14 cellular contexts compared by ENCODE assay signal in the genomic region with DNA sequence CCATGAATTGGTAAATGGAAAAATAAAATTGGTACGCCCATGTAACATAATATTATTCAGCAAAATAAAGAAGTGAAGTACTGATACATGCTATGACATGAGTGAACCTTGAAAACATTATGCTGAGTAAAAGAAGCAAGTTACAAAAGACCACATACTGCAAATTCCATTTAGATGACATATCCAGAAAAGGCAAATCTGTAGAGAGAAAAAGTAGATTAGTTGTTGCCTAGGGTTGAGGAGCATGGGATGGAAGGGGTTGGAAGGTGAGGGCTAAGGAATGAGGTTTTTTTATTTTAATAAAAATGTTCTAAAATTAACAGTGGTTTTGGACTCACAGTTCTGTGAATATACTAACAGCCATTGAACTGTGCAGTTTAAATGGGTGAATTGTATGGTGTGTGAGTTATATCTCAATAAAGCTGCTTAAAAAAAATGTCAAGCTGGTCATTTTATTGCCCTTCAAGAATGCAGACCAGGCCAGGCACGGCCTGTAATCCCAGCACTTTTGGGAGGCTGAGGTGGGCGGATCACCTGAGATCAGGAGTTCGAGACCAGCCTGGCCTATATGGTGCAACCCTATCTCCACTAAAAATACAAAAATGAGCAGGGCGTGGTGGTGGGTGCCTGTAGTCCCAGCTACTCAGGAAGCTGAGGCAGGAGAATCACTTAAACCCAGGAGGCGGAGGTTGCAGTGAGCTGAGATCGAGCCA. TPM values are rescaled to one million over a fixed set of nuclear protein-coding genes. Genes with fewer than 3 reads are reported as not detected.
DNase-seq lines count a peak whose midpoint lies in the region; ATAC-seq, FAIRE-seq and TF ChIP-seq lines count a peak whose summit lies in the region.
"Had no signal": no experiment of that assay in that cellular context is flagged by ENCODE, and none has a peak within 500 bp of the region (broad histone marks: within the 10 kb centered on the region; RNA-seq: fewer than 3 reads in every experiment).

No MANE protein-coding gene starts in this region.

- no peak for TF ChIP-seq POLR2A in GM12878 (IDR thresholded peaks at IDR 0.05; ENCODE audit: low read depth, low read length)

- intact Hi-C loops in GM12878 (cut with micrococcal nuclease; ENCODE audit: unreplicated experiment) = loop anchor here (2.0 kb wide), 1 partner anchor 88 kb away; no protein-coding TSS in a partner anchor

- H4K20me1 ChIP-seq in GM12878 (ENCODE audit: control insufficient read depth, insufficient read depth) = no peaks in the 10 kb centered on the region
- H4K20me1 ChIP-seq: BLaER1 treated with 17β-estradiol and CSF1 and Interleukin-3, amounts not matched to agents 10 nM and 100 nM had no signal

- no peaks in the 10 kb centered on the region for H3K36me3 ChIP-seq in GM12878 (ENCODE audit: control insufficient read depth in 2 of 2, insufficient read depth in 2 of 2, low read length in 1 of 2)
- H3K36me3 ChIP-seq: BLaER1 treated with 17β-estradiol and CSF1 and Interleukin-3, amounts not matched to agents 10 nM and 100 nM; pancreas; thyroid gland had no signal

- no peak overlapping the region for H3K27ac Mint-ChIP-seq in endothelial cell (ENCODE audit: unreplicated experiment)
- H3K27ac Mint-ChIP-seq: activated CD4-positive, alpha-beta T cell treated with anti-CD3 and anti-CD28 coated beads for 36 hours; activated naive CD4-positive, alpha-beta T cell treated with anti-CD3 and anti-CD28 coated beads, Interleukin-2, amount 50 U/mL, for 72 hours had no signal

- no peak overlapping the region for H2AFZ ChIP-seq in GM12878 (ENCODE audit: control insufficient read depth, low read depth, low read length)

- POLR2A ChIA-PET in GM12878 (lab: Charles Lee) = interaction anchor here (1.0 to 1.3 kb wide), 2 partner anchors 88 to 439 kb away, joined by 3 to 11 read pairs; partner anchors contain the start of gene SENP5

- in situ Hi-C loops in ACHN (cut with HindIII; ENCODE audit: low pct_ligation_motif_present, low pct_unique_long_range_greater_than_20kb, low sequenced_read_pairs) = no loop called here
- in situ Hi-C loops in GM12878 (cut with MboI) = no loop called here
- in situ Hi-C loops in KBM-7 (cut with MboI; ENCODE audit: low pct_unique_long_range_greater_than_20kb, low sequenced_read_pairs) = no loop called here

- CTCF ChIA-PET in GM12878 (lab: Yijun Ruan, JAX) = interaction anchor here (1.0 kb wide), 1 partner anchor 30 kb away, joined by 4 read pairs; no protein-coding TSS in a partner anchor

- TF ChIP-seq RAD21 in GM12878 (IDR thresholded peaks at IDR 0.05; ENCODE audit: insufficient read depth, low read depth, low read length) = no peak

- H3K9me3 Mint-ChIP-seq in endothelial cell (ENCODE audit: unreplicated experiment) = no peaks in the 10 kb centered on the region
- H3K9me3 Mint-ChIP-seq: activated naive CD4-positive, alpha-beta T cell treated with anti-CD3 and anti-CD28 coated beads, Interleukin-2, amount 50 U/mL, for 72 hours had no signal

- no peak overlapping the region for H3K9ac ChIP-seq in GM12878 (ENCODE audit: control insufficient read depth, insufficient read depth, low read length)
- H3K9ac ChIP-seq: BLaER1 treated with 17β-estradiol and CSF1 and Interleukin-3, amounts not matched to agents 10 nM and 100 nM had no signal

- RAD21 ChIA-PET in GM12878 (lab: Charles Lee; ENCODE audit: unreplicated experiment) = interaction anchor here (0.5 to 2.2 kb wide), 4 partner anchors 49 to 196 kb away, joined by 3 to 8 read pairs (median 4); no protein-coding TSS in a partner anchor

- H3K4me2 ChIP-seq in GM12878 (ENCODE audit: control insufficient read depth, insufficient read depth) = 0 out of 2 replicates have a peak overlapping the region, but pooled peaks have one; percentile 15
- H3K4me2 ChIP-seq: BLaER1 treated with 17β-estradiol and CSF1 and Interleukin-3, amounts not matched to agents 10 nM and 100 nM had no signal

- WGBS in GM12878 (ENCODE audit: insufficient coverage, insufficient replicate concordance, low lambda C conversion rate, missing lambda C conversion rate) = 71% methylated on average over 7 of the region's 7 CpGs

- SMC1A ChIA-PET in GM12878 (lab: Charles Lee; ENCODE audit: uncharacterized antibody, unreplicated experiment) = interaction anchor here (1.3 to 1.7 kb wide), 2 partner anchors 11 to 50 kb away, joined by 4 to 5 read pairs; no protein-coding TSS in a partner anchor

- no peak for FAIRE-seq in GM12878 (lab: Jason Lieb, UNC)
- FAIRE-seq: pancreas had no signal

- no peak overlapping the region for H3K27ac ChIP-seq in GM12878 (ENCODE audit: control insufficient read depth, insufficient read depth)
- H3K27ac ChIP-seq: BLaER1 treated with 17β-estradiol and CSF1 and Interleukin-3, amounts not matched to agents 10 nM and 100 nM; pancreas; thyroid gland had no signal

- ATAC-seq in GM12878 (no peak), GM21515 (IDR thresholded peaks at IDR 0.05; ENCODE audit: unreplicated experiment) (no peak), GM21717 (IDR thresholded peaks at IDR 0.05; ENCODE audit: unreplicated experiment) (no peak)

- H3K4me3 ChIP-seq in GM12878 = no peak overlapping the region
- H3K4me3 ChIP-seq: BLaER1 treated with 17β-estradiol and CSF1 and Interleukin-3, amounts not matched to agents 10 nM and 100 nM; pancreas; thyroid gland had no signal

- no peaks in the 10 kb centered on the region; a peak in 2 of 4 replicates for H3K27me3 ChIP-seq in GM12878 (replicated peaks in 1 of 2; ENCODE audit: control insufficient read depth in 2 of 2, insufficient read depth in 2 of 2, low read length in 1 of 2)
- H3K27me3 ChIP-seq: BLaER1 treated with 17β-estradiol and CSF1 and Interleukin-3, amounts not matched to agents 10 nM and 100 nM; pancreas; thyroid gland had no signal

- no peaks in the 10 kb centered on the region for H3K79me2 ChIP-seq in GM12878 (ENCODE audit: control insufficient read depth, insufficient read depth, low read length)

- H3K4me1 ChIP-seq in GM12878 (ENCODE audit: control insufficient read depth, insufficient read depth, low read length) = peaks cover 19% of the 10 kb centered on the region

- no TSS peak for BruUV-seq in GM12878 (replicated peaks; lab: Mats Ljungman, UMichigan)

- H3K4me3 Mint-ChIP-seq in endothelial cell (ENCODE audit: unreplicated experiment) = no peak overlapping the region
- H3K4me3 Mint-ChIP-seq: activated CD4-positive, alpha-beta T cell treated with anti-CD3 and anti-CD28 coated beads for 36 hours had no signal

- H3K4me1 Mint-ChIP-seq in endothelial cell (ENCODE audit: unreplicated experiment) = peaks cover 11% of the 10 kb centered on the region

- peak; percentile 87 for DNase-seq in ACHN
- DNase-seq in HT1080 (ENCODE audit: low read depth) = peak; percentile 91
- DNase-seq in GM12878 (ENCODE audit: low read depth, low spot score) = no peak
- DNase-seq in islet precursor cell = peak; percentile 58
- DNase-seq in endothelial cell (ENCODE audit: low spot score) = no peak
- no peak for DNase-seq in KBM-7
- DNase-seq: NCI-H2081 treated with DMSO at 0.1 percent for 48 hours, pancreas, thyroid gland had no signal

- TF ChIP-seq CTCF in GM12878 (IDR thresholded peaks at IDR 0.05 in 2 of 3, conservative IDR thresholded peaks at IDR 0.05 in 1 of 3; ENCODE audit: control insufficient read depth in 2 of 3, extremely low read depth in 1 of 3, insufficient read depth in 1 of 3, low read depth in 3 of 3, low read length in 3 of 3) (no peak), endothelial cell (IDR thresholded peaks at IDR 0.05; ENCODE audit: unreplicated experiment) (no peak)

- H3K27me3 Mint-ChIP-seq in endothelial cell (ENCODE audit: unreplicated experiment) = peaks cover 2% of the 10 kb centered on the region

- no peaks in the 10 kb centered on the region for H3K9me3 ChIP-seq in GM12878 (replicated peaks; ENCODE audit: control insufficient read depth, insufficient read depth, low read length)
- H3K9me3 ChIP-seq: BLaER1 treated with 17β-estradiol and CSF1 and Interleukin-3, amounts not matched to agents 10 nM and 100 nM; pancreas; thyroid gland had no signal

- no peak for TF ChIP-seq EP300 in GM12878 (IDR thresholded peaks at IDR 0.05; ENCODE audit: borderline replicate concordance in 1 of 2, control insufficient read depth in 1 of 2, low read depth in 2 of 2, low read length in 2 of 2)

- no peaks in the 10 kb centered on the region for H3K36me3 Mint-ChIP-seq in endothelial cell (ENCODE audit: low read depth, unreplicated experiment)
- H3K36me3 Mint-ChIP-seq: activated naive CD4-positive, alpha-beta T cell treated with anti-CD3 and anti-CD28 coated beads, Interleukin-2, amount 50 U/mL, for 72 hours had no signal

TF ChIP-seq in GM12878, 131 proteins besides CTCF, POLR2A, EP300 and RAD21:
- TF ChIP-seq NRF1 (conservative IDR thresholded peaks at IDR 0.05; ENCODE audit: low read depth, low read length) (no peak), RFX5 (IDR thresholded peaks at IDR 0.05; ENCODE audit: low read depth, low read length) (no peak), CHD2 (IDR thresholded peaks at IDR 0.05; ENCODE audit: borderline replicate concordance, low read depth, low read length) (no peak), SUPT20H (IDR thresholded peaks at IDR 0.05; ENCODE audit: borderline replicate concordance, control insufficient read depth, low read depth, low read length) (no peak), ZSCAN29 (IDR thresholded peaks at IDR 0.05) (no peak), FOXM1 (IDR thresholded peaks at IDR 0.05; ENCODE audit: low read depth, low read length) (no peak)
TF ChIP-seq in GM12878: peak in this region for 0.

RNA-seq across cellular contexts. Expression of gene DLG1, which starts 8.1 kb away (rescaled TPM):
- 36.3 and 55.2 TPM in 2 replicates for total RNA-seq in HT1080 (2014; rRNA removed; shearing (Covaris generic))
- 86.7 and 110 TPM in 2 replicates for polyA plus RNA-seq in HT1080 (2015; cell fraction: cytosol; rRNA removed)
- 260 and 294 TPM in 2 replicates for polyA plus RNA-seq in HT1080 (2015; cell fraction: nucleus; rRNA removed)
- total RNA-seq in GM12878 (2013; cell fraction: nucleolus; rRNA removed) = 221 and 244 TPM in 2 replicates
- 44.8 and 51.9 TPM in 2 replicates for total RNA-seq in GM12878 (2014; rRNA removed)
- 52.0 and 55.7 TPM in 2 replicates for total RNA-seq in GM12878 (2014; rRNA removed; fragmentation: Illumina TruSeq; extraction: Trizol)
- 60.6 and 62.4 TPM in 2 replicates for total RNA-seq in GM12878 (2021)
- polyA plus RNA-seq in GM12878 (2011; ENCODE audit: low read depth) = 17.7 TPM
- 35.8 and 49.9 TPM in 2 replicates for polyA plus RNA-seq in GM12878 (2011; rRNA removed)
- 9.7 and 15.1 TPM in 2 replicates for polyA plus RNA-seq in GM12878 (2011; cell fraction: cytosol; rRNA removed)
- 34.9 and 36.7 TPM in 2 replicates for polyA plus RNA-seq in GM12878 (2011; cell fraction: nucleus; rRNA removed)
- 26.2 and 28.2 TPM in 2 replicates for polyA plus RNA-seq in GM12878 (2012)
- 63.1 and 85.3 TPM in 2 replicates for polyA plus RNA-seq in GM12878 (2014; fragmentation: Illumina TruSeq; extraction: Trizol)
- 10 to 100 TPM in 1 of 2 experiments, 1 to 10 TPM in 1; 9.2 to 10.0 TPM for polyA plus RNA-seq in GM12878 (2014; fragmentation: Nextera tagmentation; extraction: Ambion mirVana)
- 31.4 and 32.1 TPM in 2 replicates for polyA plus RNA-seq in GM12878 (2014; rRNA removed)
- 10 to 100 TPM; 40.1 to 40.2 TPM for polyA plus RNA-seq in GM12878 (2016; fragmentation: Nextera tagmentation; extraction: Ambion mirVana)
- polyA minus RNA-seq in GM12878 (2011; rRNA and poly(A)+ RNA removed) = 42.0 and 54.8 TPM in 2 replicates
- 14.3 and 17.5 TPM in 2 replicates for polyA minus RNA-seq in GM12878 (2011; cell fraction: cytosol; rRNA and poly(A)+ RNA removed)
- 60.3 and 99.5 TPM in 2 replicates for polyA minus RNA-seq in GM12878 (2011; cell fraction: nucleus; rRNA and poly(A)+ RNA removed)
- 75.5 TPM for total RNA-seq in endothelial cell (ENCODE audit: unreplicated experiment)

Comparison
In these comparisons a context has a peak if more than half of its experiments do, and no peak if none do; other contexts are left out.
1. DNase-seq: peak in ACHN (single experiment), HT1080 (single experiment) and islet precursor cell (single experiment); none in GM12878 (single experiment), endothelial cell (single experiment) and KBM-7 (single experiment).